In genomic region chr10:58951750-58952149, GRCh38 we compare ENCODE assay signal across 1 cellular context.
TF ChIP-seq lines count a peak whose summit lies in the region.

No MANE protein-coding gene starts in this region.

TF ChIP-seq in GM23338, 12 proteins besides CTCF, POLR2A, EP300 and RAD21 (continued from another document):
- TF ChIP-seq, protein P1, sequence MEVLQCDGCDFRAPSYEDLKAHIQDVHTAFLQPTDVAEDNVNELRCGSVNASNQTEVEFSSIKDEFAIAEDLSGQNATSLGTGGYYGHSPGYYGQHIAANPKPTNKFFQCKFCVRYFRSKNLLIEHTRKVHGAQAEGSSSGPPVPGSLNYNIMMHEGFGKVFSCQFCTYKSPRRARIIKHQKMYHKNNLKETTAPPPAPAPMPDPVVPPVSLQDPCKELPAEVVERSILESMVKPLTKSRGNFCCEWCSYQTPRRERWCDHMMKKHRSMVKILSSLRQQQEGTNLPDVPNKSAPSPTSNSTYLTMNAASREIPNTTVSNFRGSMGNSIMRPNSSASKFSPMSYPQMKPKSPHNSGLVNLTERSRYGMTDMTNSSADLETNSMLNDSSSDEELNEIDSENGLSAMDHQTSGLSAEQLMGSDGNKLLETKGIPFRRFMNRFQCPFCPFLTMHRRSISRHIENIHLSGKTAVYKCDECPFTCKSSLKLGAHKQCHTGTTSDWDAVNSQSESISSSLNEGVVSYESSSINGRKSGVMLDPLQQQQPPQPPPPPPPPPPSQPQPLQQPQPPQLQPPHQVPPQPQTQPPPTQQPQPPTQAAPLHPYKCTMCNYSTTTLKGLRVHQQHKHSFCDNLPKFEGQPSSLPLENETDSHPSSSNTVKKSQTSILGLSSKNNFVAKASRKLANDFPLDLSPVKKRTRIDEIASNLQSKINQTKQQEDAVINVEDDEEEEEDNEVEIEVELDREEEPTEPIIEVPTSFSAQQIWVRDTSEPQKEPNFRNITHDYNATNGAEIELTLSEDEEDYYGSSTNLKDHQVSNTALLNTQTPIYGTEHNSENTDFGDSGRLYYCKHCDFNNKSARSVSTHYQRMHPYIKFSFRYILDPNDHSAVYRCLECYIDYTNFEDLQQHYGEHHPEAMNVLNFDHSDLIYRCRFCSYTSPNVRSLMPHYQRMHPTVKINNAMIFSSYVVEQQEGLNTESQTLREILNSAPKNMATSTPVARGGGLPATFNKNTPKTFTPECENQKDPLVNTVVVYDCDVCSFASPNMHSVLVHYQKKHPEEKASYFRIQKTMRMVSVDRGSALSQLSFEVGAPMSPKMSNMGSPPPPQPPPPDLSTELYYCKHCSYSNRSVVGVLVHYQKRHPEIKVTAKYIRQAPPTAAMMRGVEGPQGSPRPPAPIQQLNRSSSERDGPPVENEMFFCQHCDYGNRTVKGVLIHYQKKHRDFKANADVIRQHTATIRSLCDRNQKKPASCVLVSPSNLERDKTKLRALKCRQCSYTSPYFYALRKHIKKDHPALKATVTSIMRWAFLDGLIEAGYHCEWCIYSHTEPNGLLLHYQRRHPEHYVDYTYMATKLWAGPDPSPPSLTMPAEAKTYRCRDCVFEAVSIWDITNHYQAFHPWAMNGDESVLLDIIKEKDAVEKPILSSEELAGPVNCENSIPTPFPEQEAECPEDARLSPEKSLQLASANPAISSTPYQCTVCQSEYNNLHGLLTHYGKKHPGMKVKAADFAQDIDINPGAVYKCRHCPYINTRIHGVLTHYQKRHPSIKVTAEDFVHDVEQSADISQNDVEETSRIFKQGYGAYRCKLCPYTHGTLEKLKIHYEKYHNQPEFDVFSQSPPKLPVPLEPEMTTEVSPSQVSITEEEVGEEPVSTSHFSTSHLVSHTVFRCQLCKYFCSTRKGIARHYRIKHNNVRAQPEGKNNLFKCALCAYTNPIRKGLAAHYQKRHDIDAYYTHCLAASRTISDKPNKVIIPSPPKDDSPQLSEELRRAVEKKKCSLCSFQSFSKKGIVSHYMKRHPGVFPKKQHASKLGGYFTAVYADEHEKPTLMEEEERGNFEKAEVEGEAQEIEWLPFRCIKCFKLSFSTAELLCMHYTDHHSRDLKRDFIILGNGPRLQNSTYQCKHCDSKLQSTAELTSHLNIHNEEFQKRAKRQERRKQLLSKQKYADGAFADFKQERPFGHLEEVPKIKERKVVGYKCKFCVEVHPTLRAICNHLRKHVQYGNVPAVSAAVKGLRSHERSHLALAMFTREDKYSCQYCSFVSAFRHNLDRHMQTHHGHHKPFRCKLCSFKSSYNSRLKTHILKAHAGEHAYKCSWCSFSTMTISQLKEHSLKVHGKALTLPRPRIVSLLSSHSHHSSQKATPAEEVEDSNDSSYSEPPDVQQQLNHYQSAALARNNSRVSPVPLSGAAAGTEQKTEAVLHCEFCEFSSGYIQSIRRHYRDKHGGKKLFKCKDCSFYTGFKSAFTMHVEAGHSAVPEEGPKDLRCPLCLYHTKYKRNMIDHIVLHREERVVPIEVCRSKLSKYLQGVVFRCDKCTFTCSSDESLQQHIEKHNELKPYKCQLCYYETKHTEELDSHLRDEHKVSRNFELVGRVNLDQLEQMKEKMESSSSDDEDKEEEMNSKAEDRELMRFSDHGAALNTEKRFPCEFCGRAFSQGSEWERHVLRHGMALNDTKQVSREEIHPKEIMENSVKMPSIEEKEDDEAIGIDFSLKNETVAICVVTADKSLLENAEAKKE (CRISPR knock-in tag; IDR thresholded peaks at IDR 0.05), result no peak
- TF ChIP-seq JUNB (IDR thresholded peaks at IDR 0.05; ENCODE audit: unreplicated experiment) (no peak), EZH2phosphoT487 (IDR thresholded peaks at IDR 0.05; ENCODE audit: unreplicated experiment) (no peak), NANOG (IDR thresholded peaks at IDR 0.05; ENCODE audit: borderline replicate concordance) (no peak), ZNF114 (CRISPR knock-in tag; IDR thresholded peaks at IDR 0.05) (no peak), CREB1 (CRISPR knock-in tag; IDR thresholded peaks at IDR 0.05; ENCODE audit: low read depth) (no peak), REST (IDR thresholded peaks at IDR 0.05; ENCODE audit: unreplicated experiment) (no peak)
